ENCODE assay signal across 9 cellular contexts in the genomic region with DNA sequence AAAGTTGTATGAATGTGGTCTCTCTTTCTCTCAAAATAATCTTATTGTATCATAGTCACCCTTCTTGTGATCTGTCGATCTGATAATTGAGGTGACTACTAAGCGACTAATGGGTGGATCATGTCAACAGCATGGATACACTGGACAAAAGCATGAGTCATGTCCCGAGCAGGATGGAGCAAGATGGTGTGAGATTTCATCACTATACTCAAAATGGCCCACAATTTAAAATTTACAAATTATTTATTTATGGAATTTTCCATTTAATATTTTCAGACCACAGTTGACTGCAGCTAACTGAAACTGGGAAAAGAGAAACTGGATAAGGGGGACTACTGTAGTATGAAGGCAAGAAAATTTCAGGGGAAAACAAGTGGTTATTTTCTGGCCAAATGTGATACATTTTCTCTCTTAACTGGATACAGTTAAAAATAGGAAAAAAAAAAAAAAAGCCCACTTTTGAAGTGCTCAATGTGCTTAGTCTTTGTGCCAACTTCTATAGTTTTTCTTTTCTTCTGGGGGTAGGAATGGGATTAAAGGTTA. TPM values are rescaled to one million over a fixed set of nuclear protein-coding genes. Genes with fewer than 3 reads are reported as not detected.
DNase-seq lines count a peak whose midpoint lies in the region; ATAC-seq and TF ChIP-seq lines count a peak whose summit lies in the region.
"Had no signal": no experiment of that assay in that cellular context is flagged by ENCODE, and none has a peak within 500 bp of the region (broad histone marks: within the 10 kb centered on the region; RNA-seq: fewer than 3 reads in every experiment).

No MANE protein-coding gene starts in this region.

- H3K4me1 ChIP-seq in psoas muscle: peaks cover 31% of the 10 kb centered on the region

- no peak overlapping the region for H3K4me3 ChIP-seq in choroid plexus epithelial cell (ENCODE audit: low read depth, low read length)
- no peak overlapping the region for H3K4me3 ChIP-seq in psoas muscle

- no peak for TF ChIP-seq CTCF in choroid plexus epithelial cell (conservative IDR thresholded peaks at IDR 0.05; ENCODE audit: low read depth, low read length)
- no peak for TF ChIP-seq CTCF in psoas muscle (IDR thresholded peaks at IDR 0.05)

- intact Hi-C loops in psoas muscle (cut with DNase I): no loop called here

- H3K9me3 ChIP-seq in psoas muscle: no peaks in the 10 kb centered on the region

- no peaks in the 10 kb centered on the region for H3K36me3 ChIP-seq in psoas muscle (ENCODE audit: insufficient read depth in 1 of 2, low read depth in 1 of 2)

- ATAC-seq in activated CD4-positive, CD25-positive, alpha-beta regulatory T cell treated with anti-CD3 and anti-CD28 coated beads, Interleukin-2, amount 50 U/mL, for 24 hours: peak; percentile 70
- peak; percentile 61 to 71 (median 62) for ATAC-seq in psoas muscle
- ATAC-seq: Right ventricle myocardium inferior had no signal

- 51 to 79% (median 53%) methylated on average over 3 of the region's 3 CpGs for WGBS in psoas muscle, 3 donors

- DNase-seq in activated CD4-positive, CD25-positive, alpha-beta regulatory T cell treated with anti-CD3 and anti-CD28 coated beads, Interleukin-2, amount 50 U/mL, for 72 hours: no peak
- DNase-seq in MV-4-11 (lab: John Stamatoyannopoulos, UW) (peak; percentile 49), choroid plexus epithelial cell (ENCODE audit: low read depth) (peak; percentile 92), psoas muscle (no peak), NCI-H526 (lab: John Stamatoyannopoulos, UW) (no peak), mesenteric fat pad (ENCODE audit: low spot score) (no peak), NCI-H510A treated with DMSO at 0.1 percent for 48 hours (lab: John Stamatoyannopoulos, UW) (no peak)

- no peak overlapping the region for H3K27ac ChIP-seq in psoas muscle

- H3K27me3 ChIP-seq in psoas muscle (ENCODE audit: insufficient read depth in 3 of 3, low read length in 2 of 3): no peaks in the 10 kb centered on the region

RNA-seq across cellular contexts. Expression of a gene that starts 25.3 kb away (rescaled TPM):
- 1 to 10 TPM; 2.6 to 4.8 (median 3.8) TPM for total RNA-seq in psoas muscle
- polyA plus RNA-seq in psoas muscle: 1 to 10 TPM; 2.8 to 6.0 (median 3.1) TPM
- total RNA-seq in mesenteric fat pad: 23.2 TPM

Comparison
In these comparisons a context has a peak if more than half of its experiments do, and no peak if none do; other contexts are left out.
1. DNase-seq: peak in MV-4-11 (single experiment) and choroid plexus epithelial cell (single experiment); none in activated CD4-positive, CD25-positive, alpha-beta regulatory T cell treated with anti-CD3 and anti-CD28 coated beads, Interleukin-2, amount 50 U/mL, for 72 hours (single experiment), psoas muscle (0 of 2), NCI-H526 (0 of 2), mesenteric fat pad (single experiment) and NCI-H510A treated with DMSO at 0.1 percent for 48 hours (single experiment).